8 cellular contexts compared by ENCODE assay signal in genomic region chr7:72711927-72712326, GRCh38.
DNase-seq lines count a peak whose midpoint lies in the region; ATAC-seq, FAIRE-seq and TF ChIP-seq lines count a peak whose summit lies in the region.
"Not testable (repeated sequence)": the region's sequence is repeated elsewhere in the genome, so short reads cannot be mapped to it uniquely, and the experiment has no call there.

No MANE protein-coding gene starts in this region.

- not testable (repeated sequence) for H4K91ac ChIP-seq in trophoblast cell (ENCODE audit: low read depth, low read length)

- H2BK120ac ChIP-seq in trophoblast cell (ENCODE audit: insufficient read depth, low read length, poor library complexity) = peak overlapping the region; percentile 43

- H3K27me3 ChIP-seq in endothelial cell of umbilical vein (ENCODE audit: control insufficient read depth in 2 of 2, insufficient read depth in 2 of 2, low read length in 2 of 2); cardiac muscle cell; trophoblast cell (ENCODE audit: insufficient read depth, low read length): not testable (repeated sequence)

- POLR2A ChIA-PET in activated CD4-positive, alpha-beta T cell treated with anti-CD3 and anti-CD28 coated beads for 36 hours (lab: Charles Lee); endothelial cell of umbilical vein (lab: Charles Lee): not testable (repeated sequence)

- peak; percentile 8 for FAIRE-seq in endothelial cell of umbilical vein (lab: Jason Lieb, UNC)

- H3K4me3 ChIP-seq in endothelial cell of umbilical vein (replicated peaks in 1 of 3; ENCODE audit: insufficient read depth in 1 of 3, low read depth in 1 of 3, low read length in 3 of 3); cardiac muscle cell; trophoblast cell (ENCODE audit: low read depth, low read length): not testable (repeated sequence)

- dilution Hi-C loops in endothelial cell of umbilical vein (cut with MboI; ENCODE audit: extremely low pct_ligation_motif_present, low sequenced_read_pairs) = not testable (repeated sequence)

- H3K4me2 ChIP-seq in endothelial cell of umbilical vein (ENCODE audit: insufficient read depth, low read length); trophoblast cell (ENCODE audit: low read length): not testable (repeated sequence)

- not testable (repeated sequence) for H2BK5ac ChIP-seq in trophoblast cell (ENCODE audit: low read depth, low read length, poor library complexity)

- not testable (repeated sequence) for H3K9me3 ChIP-seq in endothelial cell of umbilical vein (replicated peaks; ENCODE audit: control insufficient read depth, insufficient read depth, low read length); cardiac muscle cell (ENCODE audit: low read depth); trophoblast cell (ENCODE audit: insufficient read depth, low read depth, low read length)

- not testable (repeated sequence) for H4K20me1 ChIP-seq in endothelial cell of umbilical vein (replicated peaks; ENCODE audit: control insufficient read depth, extremely low read depth, insufficient read depth, low read length)

- not testable (repeated sequence) for H3K4ac ChIP-seq in trophoblast cell (ENCODE audit: low read depth, low read length)

- not testable (repeated sequence) for H2AFZ ChIP-seq in endothelial cell of umbilical vein (ENCODE audit: low read depth, low read length); trophoblast cell (ENCODE audit: insufficient read depth, low read length, poor library complexity)

- no CpG with 5 or more reads among the region's 3 CpGs for WGBS in trophoblast cell (ENCODE audit: extremely low coverage, insufficient coverage, insufficient read length)

- not testable (repeated sequence) for H3K4me1 ChIP-seq in endothelial cell of umbilical vein (ENCODE audit: control insufficient read depth, extremely low read depth, insufficient read depth, low read length); cardiac muscle cell (ENCODE audit: low read depth); trophoblast cell (ENCODE audit: control insufficient read depth in 1 of 2, insufficient read depth in 2 of 2, low read length in 2 of 2)

- not testable (repeated sequence) for H3K9me1 ChIP-seq in endothelial cell of umbilical vein (replicated peaks; ENCODE audit: control insufficient read depth, extremely low read depth, insufficient read depth, low read length)

- not testable (repeated sequence) for H3K18ac ChIP-seq in trophoblast cell (ENCODE audit: low read length)

- H4K8ac ChIP-seq in trophoblast cell (ENCODE audit: low read depth, low read length) = not testable (repeated sequence)

- H4K12ac ChIP-seq in trophoblast cell (ENCODE audit: low read depth, low read length) = not testable (repeated sequence)

- CTCF ChIA-PET in activated CD4-positive, alpha-beta T cell treated with anti-CD3 and anti-CD28 coated beads for 36 hours (lab: Charles Lee); endothelial cell of umbilical vein (lab: Charles Lee): not testable (repeated sequence)

- not testable (repeated sequence) for H3K27ac Mint-ChIP-seq in activated CD4-positive, alpha-beta T cell treated with anti-CD3 and anti-CD28 coated beads for 36 hours; activated T-helper 17 cell treated with anti-CD3 and anti-CD28 coated beads, Interleukin-2, amount 50 U/mL, for 72 hours; activated naive CD4-positive, alpha-beta T cell treated with anti-CD3 and anti-CD28 coated beads, Interleukin-2, amount 50 U/mL, for 72 hours; stimulated activated naive CD8-positive, alpha-beta T cell treated with anti-CD3 and anti-CD28 coated beads, Interleukin-15, amount 100 ng/mL, for 72 hours
- H3K27ac Mint-ChIP-seq in mesothelial cell of epicardium = peak overlapping the region; percentile 34

- H3K9ac ChIP-seq in endothelial cell of umbilical vein (replicated peaks; ENCODE audit: extremely low read depth, insufficient read depth, low read length); trophoblast cell (ENCODE audit: low read length): not testable (repeated sequence)

- not testable (repeated sequence) for H3K4me1 Mint-ChIP-seq in activated CD4-positive, alpha-beta T cell treated with anti-CD3 and anti-CD28 coated beads for 36 hours; activated T-helper 17 cell treated with anti-CD3 and anti-CD28 coated beads, Interleukin-2, amount 50 U/mL, for 72 hours; stimulated activated naive CD8-positive, alpha-beta T cell treated with anti-CD3 and anti-CD28 coated beads, Interleukin-15, amount 100 ng/mL, for 72 hours
- H3K4me1 Mint-ChIP-seq in mesothelial cell of epicardium = peaks cover 29% of the 10 kb centered on the region

- H3K27ac ChIP-seq in endothelial cell of umbilical vein (ENCODE audit: insufficient read depth, low read depth, low read length); trophoblast cell (ENCODE audit: low read depth, low read length): not testable (repeated sequence)
- peak overlapping the region; percentile 91 for H3K27ac ChIP-seq in cardiac muscle cell

- not testable (repeated sequence) for H3K23ac ChIP-seq in trophoblast cell (ENCODE audit: low read length)

- intact Hi-C loops in activated CD4-positive, alpha-beta T cell treated with anti-CD3 and anti-CD28 coated beads for 36 hours (cut with DNase I, micrococcal nuclease); endothelial cell of umbilical vein (cut with micrococcal nuclease): not testable (repeated sequence)

- H3K9me3 Mint-ChIP-seq in activated CD4-positive, alpha-beta T cell treated with anti-CD3 and anti-CD28 coated beads for 36 hours (ENCODE audit: low read depth); activated T-helper 17 cell treated with anti-CD3 and anti-CD28 coated beads, Interleukin-2, amount 50 U/mL, for 72 hours; mesothelial cell of epicardium: not testable (repeated sequence)
- peaks cover 3 to 11% of the 10 kb centered on the region in 2 donors for H3K9me3 Mint-ChIP-seq in activated naive CD4-positive, alpha-beta T cell treated with anti-CD3 and anti-CD28 coated beads, Interleukin-2, amount 50 U/mL, for 72 hours
- peaks cover 9 to 25% of the 10 kb centered on the region in 2 donors for H3K9me3 Mint-ChIP-seq in stimulated activated naive CD8-positive, alpha-beta T cell treated with anti-CD3 and anti-CD28 coated beads, Interleukin-15, amount 100 ng/mL, for 72 hours

- not testable (repeated sequence) for H3K27me3 Mint-ChIP-seq in activated CD4-positive, alpha-beta T cell treated with anti-CD3 and anti-CD28 coated beads for 36 hours; activated T-helper 17 cell treated with anti-CD3 and anti-CD28 coated beads, Interleukin-2, amount 50 U/mL, for 72 hours; mesothelial cell of epicardium (ENCODE audit: low read depth); stimulated activated naive CD8-positive, alpha-beta T cell treated with anti-CD3 and anti-CD28 coated beads, Interleukin-15, amount 100 ng/mL, for 72 hours

- TF ChIP-seq POLR2A in endothelial cell of umbilical vein (IDR thresholded peaks at IDR 0.05; ENCODE audit: low read depth, low read length) = not testable (repeated sequence)

- ATAC-seq in activated CD4-positive, alpha-beta T cell treated with anti-CD3 and anti-CD28 coated beads for 36 hours = peak; percentile 42
- ATAC-seq in activated T-helper 17 cell treated with anti-CD3 and anti-CD28 coated beads, Interleukin-2, amount 50 U/mL, for 72 hours (replicated peaks) = peak; percentile 69
- peak; percentile 61 to 86 for ATAC-seq in activated naive CD4-positive, alpha-beta T cell treated with anti-CD3 and anti-CD28 coated beads, Interleukin-2, amount 50 U/mL, for 72 hours
- ATAC-seq in stimulated activated naive CD8-positive, alpha-beta T cell treated with anti-CD3 and anti-CD28 coated beads, Interleukin-15, amount 100 ng/mL, for 72 hours = peak; percentile 50

- H2BK12ac ChIP-seq in trophoblast cell (ENCODE audit: low read length) = not testable (repeated sequence)

- H3K79me1 ChIP-seq in trophoblast cell (ENCODE audit: low read length) = not testable (repeated sequence)

- H3K36me3 ChIP-seq in endothelial cell of umbilical vein (ENCODE audit: control insufficient read depth in 2 of 2, extremely low read depth in 1 of 2, insufficient read depth in 2 of 2, low read length in 2 of 2); cardiac muscle cell; trophoblast cell (ENCODE audit: control insufficient read depth in 1 of 2, insufficient read depth in 2 of 2, low read length in 2 of 2): not testable (repeated sequence)

- H2AK5ac ChIP-seq in trophoblast cell (ENCODE audit: low read length) = not testable (repeated sequence)

- not testable (repeated sequence) for TF ChIP-seq CTCF in endothelial cell of umbilical vein (IDR thresholded peaks at IDR 0.05; ENCODE audit: extremely low read depth in 1 of 2, insufficient read depth in 1 of 2, low read depth in 1 of 2, low read length in 2 of 2); cardiac muscle cell (IDR thresholded peaks at IDR 0.05; ENCODE audit: low read depth, low read length); mesothelial cell of epicardium (IDR thresholded peaks at IDR 0.05; ENCODE audit: unreplicated experiment)

- not testable (repeated sequence) for DNase-seq in activated CD4-positive, alpha-beta T cell treated with anti-CD3 and anti-CD28 coated beads for 36 hours; activated naive CD4-positive, alpha-beta T cell treated with anti-CD3 and anti-CD28 coated beads, Interleukin-2, amount 50 U/mL, for 72 hours (ENCODE audit: low spot score in 2 of 2); endothelial cell of umbilical vein (ENCODE audit: low read depth, low spot score); cardiac muscle cell (ENCODE audit: low read depth in 1 of 2, low spot score in 1 of 2); mesothelial cell of epicardium (ENCODE audit: low spot score in 2 of 2, unreplicated experiment in 2 of 2); trophoblast cell; stimulated activated naive CD8-positive, alpha-beta T cell treated with anti-CD3 and anti-CD28 coated beads, Interleukin-15, amount 100 ng/mL, for 72 hours

- not testable (repeated sequence) for H3K4me3 Mint-ChIP-seq in activated CD4-positive, alpha-beta T cell treated with anti-CD3 and anti-CD28 coated beads for 36 hours; activated T-helper 17 cell treated with anti-CD3 and anti-CD28 coated beads, Interleukin-2, amount 50 U/mL, for 72 hours; mesothelial cell of epicardium; stimulated activated naive CD8-positive, alpha-beta T cell treated with anti-CD3 and anti-CD28 coated beads, Interleukin-15, amount 100 ng/mL, for 72 hours

- not testable (repeated sequence) for BruUV-seq in endothelial cell of umbilical vein (replicated peaks; lab: Mats Ljungman, UMichigan)

- not testable (repeated sequence) for H3K14ac ChIP-seq in trophoblast cell (ENCODE audit: low read length)

- not testable (repeated sequence) for H3K79me2 ChIP-seq in endothelial cell of umbilical vein (ENCODE audit: control insufficient read depth, insufficient read depth, low read length); trophoblast cell (ENCODE audit: control insufficient read depth, insufficient read depth, low read length, poor library complexity)

- peaks cover 46% of the 10 kb centered on the region for H3K36me3 Mint-ChIP-seq in activated CD4-positive, alpha-beta T cell treated with anti-CD3 and anti-CD28 coated beads for 36 hours (ENCODE audit: low read depth)
- peaks cover 56% of the 10 kb centered on the region for H3K36me3 Mint-ChIP-seq in activated T-helper 17 cell treated with anti-CD3 and anti-CD28 coated beads, Interleukin-2, amount 50 U/mL, for 72 hours (ENCODE audit: low read depth)
- peaks cover 30 to 46% of the 10 kb centered on the region in 2 donors for H3K36me3 Mint-ChIP-seq in activated naive CD4-positive, alpha-beta T cell treated with anti-CD3 and anti-CD28 coated beads, Interleukin-2, amount 50 U/mL, for 72 hours
- not testable (repeated sequence) for H3K36me3 Mint-ChIP-seq in mesothelial cell of epicardium
